21 cellular contexts compared by ENCODE assay signal in the genomic region with DNA sequence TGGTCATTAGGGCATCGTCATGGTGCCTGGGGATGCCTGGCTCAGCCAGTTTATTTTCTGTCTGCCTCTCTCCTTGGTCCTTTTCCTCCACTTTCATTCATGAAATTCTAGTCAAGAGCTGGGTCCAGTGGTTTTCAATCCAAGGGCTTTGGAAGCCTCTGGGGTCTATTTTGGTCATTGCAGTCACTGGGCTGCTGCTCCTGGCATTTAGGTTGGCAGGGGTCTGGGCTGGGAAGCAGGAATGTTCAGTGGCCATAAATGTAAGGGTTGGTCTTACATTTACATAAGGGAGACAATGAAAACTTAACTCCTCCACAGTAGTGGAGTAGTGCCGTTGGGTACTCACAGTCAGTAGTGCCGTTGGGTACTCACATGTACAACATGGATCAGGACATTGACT. TPM values are rescaled to one million over a fixed set of nuclear protein-coding genes. Genes with fewer than 3 reads are reported as not detected.
A peak's percentile ranks its signal among the peaks of the same experiment; 100 is the strongest.
DNase-seq lines count a peak whose midpoint lies in the region; ATAC-seq and TF ChIP-seq lines count a peak whose summit lies in the region.
"Had no signal": no experiment of that assay in that cellular context is flagged by ENCODE, and none has a peak within 500 bp of the region (broad histone marks: within the 10 kb centered on the region; RNA-seq: fewer than 3 reads in every experiment).

No MANE protein-coding gene starts in this region.

- no peak overlapping the region for H3K18ac ChIP-seq in trophoblast cell (ENCODE audit: low read length)

- no peak overlapping the region for H4K8ac ChIP-seq in trophoblast cell (ENCODE audit: low read depth, low read length)

- no peak overlapping the region for H4K12ac ChIP-seq in trophoblast cell (ENCODE audit: low read depth, low read length)

- no peak overlapping the region for H2BK12ac ChIP-seq in trophoblast cell (ENCODE audit: low read length)

- H3K79me2 ChIP-seq in GM23338 (replicated peaks; ENCODE audit: insufficient read depth): peaks cover 4% of the 10 kb centered on the region; the same call in 1 of the 2 replicates
- H3K79me2 ChIP-seq in trophoblast cell (ENCODE audit: control insufficient read depth, insufficient read depth, low read length, poor library complexity): no peaks in the 10 kb centered on the region

- intact Hi-C loops in left ventricle myocardium superior (cut with micrococcal nuclease): no loop called here
- intact Hi-C loops in psoas muscle (cut with DNase I): no loop called here

- peak overlapping the region; percentile 25 for H3K27ac Mint-ChIP-seq in activated naive CD8-positive, alpha-beta T cell treated with anti-CD3 and anti-CD28 coated beads for 36 hours
- H3K27ac Mint-ChIP-seq in activated naive CD8-positive, alpha-beta T cell treated with anti-CD3 and anti-CD28 coated beads, Interleukin-2, amount 50 U/mL, for 24 hours: no peak overlapping the region
- no peak overlapping the region for H3K27ac Mint-ChIP-seq in GM23338
- H3K27ac Mint-ChIP-seq: CD8-positive, alpha-beta T cell; IgD-negative memory B cell had no signal

- no peak for TF ChIP-seq CTCF in GM23338 (conservative IDR thresholded peaks at IDR 0.05; ENCODE audit: low read depth in 2 of 2)
- no peak for TF ChIP-seq CTCF in psoas muscle (IDR thresholded peaks at IDR 0.05)

- H3K36me3 ChIP-seq in GM23338 (ENCODE audit: insufficient read depth) (peaks cover 5% of the 10 kb centered on the region; the same call in 1 of the 2 replicates), psoas muscle (ENCODE audit: insufficient read depth in 1 of 2, low read depth in 1 of 2) (peaks cover 0 to 20% of the 10 kb centered on the region in 2 donors), trophoblast cell (ENCODE audit: control insufficient read depth in 1 of 2, insufficient read depth in 2 of 2, low read length in 2 of 2) (peaks cover 10 to 19% of the 10 kb centered on the region in 2 experiments)

- no peaks in the 10 kb centered on the region for H3K9me3 Mint-ChIP-seq in activated naive CD8-positive, alpha-beta T cell treated with anti-CD3 and anti-CD28 coated beads for 36 hours
- H3K9me3 Mint-ChIP-seq in activated naive CD8-positive, alpha-beta T cell treated with anti-CD3 and anti-CD28 coated beads, Interleukin-2, amount 50 U/mL, for 24 hours: no peaks in the 10 kb centered on the region
- no peaks in the 10 kb centered on the region for H3K9me3 Mint-ChIP-seq in GM23338
- H3K9me3 Mint-ChIP-seq: CD8-positive, alpha-beta T cell; IgD-negative memory B cell had no signal

- H3K36me3 Mint-ChIP-seq in activated naive CD8-positive, alpha-beta T cell treated with anti-CD3 and anti-CD28 coated beads for 36 hours: peaks cover 24% of the 10 kb centered on the region
- peaks cover 38% of the 10 kb centered on the region for H3K36me3 Mint-ChIP-seq in activated naive CD8-positive, alpha-beta T cell treated with anti-CD3 and anti-CD28 coated beads, Interleukin-2, amount 50 U/mL, for 24 hours (ENCODE audit: low read depth)
- peaks cover 12% of the 10 kb centered on the region for H3K36me3 Mint-ChIP-seq in GM23338 (ENCODE audit: low read depth)

- H2BK120ac ChIP-seq in trophoblast cell (ENCODE audit: insufficient read depth, low read length, poor library complexity): no peak overlapping the region

- peaks cover 11% of the 10 kb centered on the region for H3K4me1 Mint-ChIP-seq in activated naive CD8-positive, alpha-beta T cell treated with anti-CD3 and anti-CD28 coated beads for 36 hours
- peaks cover 13% of the 10 kb centered on the region for H3K4me1 Mint-ChIP-seq in activated naive CD8-positive, alpha-beta T cell treated with anti-CD3 and anti-CD28 coated beads, Interleukin-2, amount 50 U/mL, for 24 hours
- H3K4me1 Mint-ChIP-seq in GM23338: peaks cover 12% of the 10 kb centered on the region; the same call in 2 of the 3 replicates

- H2AFZ ChIP-seq in GM23338 (no peak overlapping the region), trophoblast cell (ENCODE audit: insufficient read depth, low read length, poor library complexity) (no peak overlapping the region)

- H3K9ac ChIP-seq in trophoblast cell (ENCODE audit: low read length): no peak overlapping the region
- H3K9ac ChIP-seq: BLaER1 treated with 17β-estradiol and CSF1 and Interleukin-3, amounts not matched to agents 10 nM and 100 nM had no signal

- no peak overlapping the region for H3K4me3 ChIP-seq in GM23338
- H3K4me3 ChIP-seq in psoas muscle: no peak overlapping the region
- H3K4me3 ChIP-seq in trophoblast cell (ENCODE audit: low read depth, low read length): no peak overlapping the region
- H3K4me3 ChIP-seq: BLaER1 treated with 17β-estradiol and CSF1 and Interleukin-3, amounts not matched to agents 10 nM and 100 nM; SJCRH30 had no signal

- no peak overlapping the region for H3K4ac ChIP-seq in trophoblast cell (ENCODE audit: low read depth, low read length)

- H3K4me2 ChIP-seq in GM23338: no peak overlapping the region
- H3K4me2 ChIP-seq in trophoblast cell (ENCODE audit: low read length): no peak overlapping the region
- H3K4me2 ChIP-seq: BLaER1 treated with 17β-estradiol and CSF1 and Interleukin-3, amounts not matched to agents 10 nM and 100 nM had no signal

- peaks cover 9% of the 10 kb centered on the region for H3K4me1 ChIP-seq in GM23338 (ENCODE audit: insufficient read depth)
- H3K4me1 ChIP-seq in psoas muscle: peaks cover 12% of the 10 kb centered on the region
- H3K4me1 ChIP-seq in trophoblast cell (ENCODE audit: control insufficient read depth in 1 of 2, insufficient read depth in 2 of 2, low read length in 2 of 2): no peaks in the 10 kb centered on the region
- H3K4me1 ChIP-seq: SJCRH30 had no signal

- H4K91ac ChIP-seq in trophoblast cell (ENCODE audit: low read depth, low read length): no peak overlapping the region

- ATAC-seq in activated naive CD8-positive, alpha-beta T cell treated with anti-CD3 and anti-CD28 coated beads, Interleukin-2, amount 50 U/mL, for 24 hours: no peak
- ATAC-seq in GM23338 (no peak), left ventricle myocardium superior (peak; percentile 49), psoas muscle (peak; percentile 21 to 66 (median 59)), SK-N-SH treated with all-trans-retinoic acid at 6 μM for 48 hours (no peak)
- ATAC-seq: CD8-positive, alpha-beta T cell; Panc1 had no signal

- H3K9me2 ChIP-seq in GM23338 (ENCODE audit: insufficient read depth): no peaks in the 10 kb centered on the region

- H3K9me3 ChIP-seq in psoas muscle: no peaks in the 10 kb centered on the region
- no peaks in the 10 kb centered on the region for H3K9me3 ChIP-seq in trophoblast cell (ENCODE audit: insufficient read depth, low read depth, low read length)
- H3K9me3 ChIP-seq: BLaER1 treated with 17β-estradiol and CSF1 and Interleukin-3, amounts not matched to agents 10 nM and 100 nM; SJCRH30 had no signal

- H3K27me3 ChIP-seq in GM23338 (ENCODE audit: insufficient read depth) (no peaks in the 10 kb centered on the region), psoas muscle (ENCODE audit: insufficient read depth in 3 of 3, low read length in 2 of 3) (no peaks in the 10 kb centered on the region), trophoblast cell (ENCODE audit: insufficient read depth, low read length) (no peaks in the 10 kb centered on the region)
- H3K27me3 ChIP-seq: BLaER1 treated with 17β-estradiol and CSF1 and Interleukin-3, amounts not matched to agents 10 nM and 100 nM; SJCRH30 had no signal

- H3K14ac ChIP-seq in trophoblast cell (ENCODE audit: low read length): no peak overlapping the region

- H3K27ac ChIP-seq in GM23338 (ENCODE audit: low read depth) (peak overlapping the region; percentile 45; the same call in 1 of the 2 replicates), psoas muscle (peak overlapping the region; percentile 3), trophoblast cell (ENCODE audit: low read depth, low read length) (no peak overlapping the region)
- H3K27ac ChIP-seq: BLaER1 treated with 17β-estradiol and CSF1 and Interleukin-3, amounts not matched to agents 10 nM and 100 nM; SJCRH30 had no signal

- WGBS in psoas muscle, 3 donors: 37 to 43% (median 42%) methylated on average over 3 of the region's 3 CpGs
- WGBS in trophoblast cell (ENCODE audit: extremely low coverage, insufficient coverage, insufficient read length): no CpG with 5 or more reads among the region's 3 CpGs

- H3F3A ChIP-seq in GM23338 (replicated peaks; ENCODE audit: low read depth): no peaks in the 10 kb centered on the region

- no peak overlapping the region for H2AK5ac ChIP-seq in trophoblast cell (ENCODE audit: low read length)

- H3K23ac ChIP-seq in trophoblast cell (ENCODE audit: low read length): no peak overlapping the region

- H4K20me1 ChIP-seq in GM23338 (replicated peaks; ENCODE audit: insufficient read depth): peaks cover 11% of the 10 kb centered on the region

- H2BK5ac ChIP-seq in trophoblast cell (ENCODE audit: low read depth, low read length, poor library complexity): no peak overlapping the region

- H3K4me3 Mint-ChIP-seq in activated naive CD8-positive, alpha-beta T cell treated with anti-CD3 and anti-CD28 coated beads for 36 hours: no peak overlapping the region
- H3K4me3 Mint-ChIP-seq in activated naive CD8-positive, alpha-beta T cell treated with anti-CD3 and anti-CD28 coated beads, Interleukin-2, amount 50 U/mL, for 24 hours: no peak overlapping the region
- H3K4me3 Mint-ChIP-seq in GM23338: no peak overlapping the region
- H3K4me3 Mint-ChIP-seq: CD8-positive, alpha-beta T cell; IgD-negative memory B cell had no signal

- H3K27me3 Mint-ChIP-seq in activated naive CD8-positive, alpha-beta T cell treated with anti-CD3 and anti-CD28 coated beads for 36 hours: no peaks in the 10 kb centered on the region
- H3K27me3 Mint-ChIP-seq in activated naive CD8-positive, alpha-beta T cell treated with anti-CD3 and anti-CD28 coated beads, Interleukin-2, amount 50 U/mL, for 24 hours: no peaks in the 10 kb centered on the region
- peaks cover 2% of the 10 kb centered on the region for H3K27me3 Mint-ChIP-seq in GM23338 (ENCODE audit: insufficient read depth, low read depth, poor library complexity)
- H3K27me3 Mint-ChIP-seq: IgD-negative memory B cell had no signal

- no peaks in the 10 kb centered on the region for H3K79me1 ChIP-seq in trophoblast cell (ENCODE audit: low read length)

- no peak for DNase-seq in activated naive CD8-positive, alpha-beta T cell treated with anti-CD3 and anti-CD28 coated beads for 36 hours
- no peak for DNase-seq in activated naive CD8-positive, alpha-beta T cell treated with anti-CD3 and anti-CD28 coated beads, Interleukin-2, amount 50 U/mL, for 24 hours
- DNase-seq in GM23338 (ENCODE audit: low spot score) (no peak), left ventricle myocardium superior (no peak), psoas muscle (no peak), trophoblast cell (no peak), putamen (ENCODE audit: low spot score) (no peak)
- DNase-seq: 8988T; CD8-positive, alpha-beta T cell; MV-4-11; NCI-H1105 treated with DMSO at 0.1 percent for 48 hours; NCI-H1694; NCI-H2081; NCI-H2171; NCI-H524; NCI-H82; SJCRH30 had no signal

RNA-seq across cellular contexts. Expression of gene PTPN11, which starts 48.1 kb away (rescaled TPM):
- 100 to 1,000 TPM; 172 to 175 TPM for total RNA-seq in activated naive CD8-positive, alpha-beta T cell treated with anti-CD3 and anti-CD28 coated beads for 36 hours
- total RNA-seq in GM23338 (2014; rRNA removed; shearing (Covaris generic)): 90.0 and 94.7 TPM in 2 replicates
- polyA plus RNA-seq in GM23338 (2016; fragmentation: Nextera tagmentation; extraction: Ambion mirVana): 71.9 and 87.0 TPM in 2 replicates
- total RNA-seq in left ventricle myocardium superior: 112 TPM
- total RNA-seq in psoas muscle: 100 to 1,000 TPM; 172 to 192 (median 185) TPM
- 100 to 1,000 TPM in 1 of 3 donors, 10 to 100 TPM in 2; 43.8 to 138 (median 46.2) TPM for polyA plus RNA-seq in psoas muscle
- 60.9 and 63.8 TPM in 2 replicates for polyA plus RNA-seq in trophoblast cell (2013)

RNA-seq across cellular contexts. Expression of gene RPL6, which starts 57.4 kb away (rescaled TPM):
- 1,000 to 10,000 TPM; 2,009 to 2,101 TPM for total RNA-seq in activated naive CD8-positive, alpha-beta T cell treated with anti-CD3 and anti-CD28 coated beads for 36 hours
- total RNA-seq in GM23338 (2014; rRNA removed; shearing (Covaris generic)): 1,413 and 1,678 TPM in 2 replicates
- polyA plus RNA-seq in GM23338 (2016; fragmentation: Nextera tagmentation; extraction: Ambion mirVana) (1,712 and 1,715 TPM in 2 replicates), psoas muscle (1,000 to 10,000 TPM; 1,575 to 1,983 (median 1,717) TPM)
- total RNA-seq in left ventricle myocardium superior (606 TPM), psoas muscle (100 to 1,000 TPM; 743 to 889 (median 828) TPM)
- 1,595 and 1,657 TPM in 2 replicates for polyA plus RNA-seq in trophoblast cell (2013)

Comparison
In these comparisons a context has a peak if more than half of its experiments do, and no peak if none do; other contexts are left out.
1. ATAC-seq: peak in left ventricle myocardium superior (single experiment) and psoas muscle (4 of 4); none in activated naive CD8-positive, alpha-beta T cell treated with anti-CD3 and anti-CD28 coated beads, Interleukin-2, amount 50 U/mL, for 24 hours (single experiment), GM23338 (single experiment) and SK-N-SH treated with all-trans-retinoic acid at 6 μM for 48 hours (single experiment).